13 cellular contexts compared by ENCODE assay signal in genomic region chr2:201888476-201888875, GRCh38.
DNase-seq lines count a peak whose midpoint lies in the region; ATAC-seq and TF ChIP-seq lines count a peak whose summit lies in the region.
"Had no signal": no experiment of that assay in that cellular context is flagged by ENCODE, and none has a peak within 500 bp of the region (broad histone marks: within the 10 kb centered on the region; RNA-seq: fewer than 3 reads in every experiment).

No MANE protein-coding gene starts in this region.

- H3K27me3 Mint-ChIP-seq in activated CD8-positive, alpha-beta memory T cell treated with anti-CD3 and anti-CD28 coated beads, Interleukin-2, amount 10 ng/mL, durations not matched to agents 7 days and 5 days: peaks cover 67% of the 10 kb centered on the region

- H3K27me3 ChIP-seq in HUES6 (ENCODE audit: control insufficient read depth, insufficient read depth, low read length) (no peaks in the 10 kb centered on the region), lower lobe of right lung (ENCODE audit: low read depth) (peaks cover 24% of the 10 kb centered on the region), smooth muscle cell (ENCODE audit: low read depth) (no peaks in the 10 kb centered on the region)

- TF ChIP-seq CTCF in lower lobe of right lung (IDR thresholded peaks at IDR 0.05) (no peak), smooth muscle cell (IDR thresholded peaks at IDR 0.05; ENCODE audit: borderline replicate concordance, insufficient read depth, poor library complexity, severe bottlenecking) (no peak)

- H3K36me3 ChIP-seq in HUES6 (ENCODE audit: control insufficient read depth, insufficient read depth, low read length) (no peaks in the 10 kb centered on the region), lower lobe of right lung (no peaks in the 10 kb centered on the region), smooth muscle cell (ENCODE audit: low read depth) (no peaks in the 10 kb centered on the region)

- peaks cover 7% of the 10 kb centered on the region for H3F3A ChIP-seq in smooth muscle cell (ENCODE audit: low read depth)

- peak; percentile 29 for DNase-seq in astrocyte of the hippocampus (ENCODE audit: low read depth, low spot score)
- DNase-seq in lower lobe of right lung: no peak
- DNase-seq in smooth muscle cell (lab: John Stamatoyannopoulos, UW; ENCODE audit: unreplicated experiment): no peak
- DNase-seq in activated CD8-positive, alpha-beta memory T cell treated with anti-CD3 and anti-CD28 coated beads, Interleukin-2, amount 10 ng/mL, durations not matched to agents 7 days and 5 days: no peak
- DNase-seq in GOT3 (lab: John Stamatoyannopoulos, UW): no peak
- DNase-seq in islet precursor cell: no peak
- DNase-seq: activated CD4-positive, alpha-beta T cell treated with anti-CD3 and anti-CD28 coated beads, Interleukin-2, amount 10 ng/mL, durations not matched to agents 24 days and 14 days; activated gamma-delta T cell treated with Interleukin-2 at 50 U/mL for 16 hours; DMS53; MM.1S; NCI-H524 had no signal

- ATAC-seq in lower lobe of right lung: no peak
- ATAC-seq in activated CD8-positive, alpha-beta memory T cell treated with anti-CD3 and anti-CD28 coated beads, Interleukin-2, amount 10 ng/mL, durations not matched to agents 7 days and 5 days: no peak

- no peaks in the 10 kb centered on the region for H3K4me1 Mint-ChIP-seq in activated CD8-positive, alpha-beta memory T cell treated with anti-CD3 and anti-CD28 coated beads, Interleukin-2, amount 10 ng/mL, durations not matched to agents 7 days and 5 days
- H3K4me1 Mint-ChIP-seq: activated CD4-positive, alpha-beta T cell treated with anti-CD3 and anti-CD28 coated beads, Interleukin-2, amount 10 ng/mL, durations not matched to agents 24 days and 14 days; memory B cell had no signal

- no peak overlapping the region for H3K4me3 Mint-ChIP-seq in activated CD8-positive, alpha-beta memory T cell treated with anti-CD3 and anti-CD28 coated beads, Interleukin-2, amount 10 ng/mL, durations not matched to agents 7 days and 5 days
- H3K4me3 Mint-ChIP-seq: activated CD4-positive, alpha-beta T cell treated with anti-CD3 and anti-CD28 coated beads, Interleukin-2, amount 10 ng/mL, durations not matched to agents 24 days and 14 days; memory B cell had no signal

- WGBS in smooth muscle cell (ENCODE audit: low lambda C conversion rate): 17% methylated on average over 7 of the region's 7 CpGs

- H3K9me3 ChIP-seq in HUES6 (ENCODE audit: control insufficient read depth, insufficient read depth, low read depth, low read length): no peaks in the 10 kb centered on the region
- no peaks in the 10 kb centered on the region for H3K9me3 ChIP-seq in lower lobe of right lung
- no peaks in the 10 kb centered on the region for H3K9me3 ChIP-seq in smooth muscle cell (replicated peaks; ENCODE audit: low read depth)

- no peaks in the 10 kb centered on the region for H4K20me1 ChIP-seq in smooth muscle cell (ENCODE audit: low read depth)

- H3K36me3 Mint-ChIP-seq in activated CD8-positive, alpha-beta memory T cell treated with anti-CD3 and anti-CD28 coated beads, Interleukin-2, amount 10 ng/mL, durations not matched to agents 7 days and 5 days: no peaks in the 10 kb centered on the region
- H3K36me3 Mint-ChIP-seq: memory B cell had no signal

- peaks cover 29% of the 10 kb centered on the region for H3K4me1 ChIP-seq in HUES6 (ENCODE audit: control insufficient read depth, insufficient read depth, low read length)
- H3K4me1 ChIP-seq in lower lobe of right lung: peaks cover 5% of the 10 kb centered on the region
- H3K4me1 ChIP-seq in smooth muscle cell (ENCODE audit: low read depth): peaks cover 40% of the 10 kb centered on the region

- no peak overlapping the region for H3K27ac Mint-ChIP-seq in activated CD8-positive, alpha-beta memory T cell treated with anti-CD3 and anti-CD28 coated beads, Interleukin-2, amount 10 ng/mL, durations not matched to agents 7 days and 5 days
- H3K27ac Mint-ChIP-seq: activated CD4-positive, alpha-beta T cell treated with anti-CD3 and anti-CD28 coated beads, Interleukin-2, amount 10 ng/mL, durations not matched to agents 24 days and 14 days; memory B cell had no signal

- H3K9me3 Mint-ChIP-seq in activated CD8-positive, alpha-beta memory T cell treated with anti-CD3 and anti-CD28 coated beads, Interleukin-2, amount 10 ng/mL, durations not matched to agents 7 days and 5 days (ENCODE audit: low read depth): no peaks in the 10 kb centered on the region
- H3K9me3 Mint-ChIP-seq: activated CD4-positive, alpha-beta T cell treated with anti-CD3 and anti-CD28 coated beads, Interleukin-2, amount 10 ng/mL, durations not matched to agents 24 days and 14 days; memory B cell had no signal

- intact Hi-C loops in lower lobe of right lung (cut with DNase I): no loop called here

- H3K27ac ChIP-seq in HUES6 (ENCODE audit: low read depth, low read length): no peak overlapping the region; the same call in 1 of the 2 replicates
- H3K27ac ChIP-seq in lower lobe of right lung: no peak overlapping the region
- H3K27ac ChIP-seq in smooth muscle cell (ENCODE audit: low read depth): peak overlapping the region; percentile 12

- no peak overlapping the region for H3K9ac ChIP-seq in HUES6 (ENCODE audit: low read length)
- peak overlapping the region; percentile 23 for H3K9ac ChIP-seq in smooth muscle cell (ENCODE audit: low read depth)

- H3K4me2 ChIP-seq in smooth muscle cell: peak overlapping the region; percentile 83

- CTCF ChIA-PET in activated CD8-positive, alpha-beta memory T cell treated with anti-CD3 and anti-CD28 coated beads, Interleukin-2, amount 10 ng/mL, durations not matched to agents 7 days and 5 days (lab: Charles Lee): no interaction called here

- peak overlapping the region; percentile 63 for H2AFZ ChIP-seq in smooth muscle cell (ENCODE audit: low read depth)

- peak overlapping the region; percentile 47 for H3K4me3 ChIP-seq in HUES6 (ENCODE audit: low read depth, low read length)
- H3K4me3 ChIP-seq in lower lobe of right lung: peak overlapping the region; percentile 38
- H3K4me3 ChIP-seq in smooth muscle cell: peak overlapping the region; percentile 46

- H3K79me2 ChIP-seq in smooth muscle cell (ENCODE audit: low read depth): no peaks in the 10 kb centered on the region
